Comparison of ENCODE assay signal across 33 cellular contexts in genomic region chr2:181884601-181885000, GRCh38.
"Had no signal": no experiment of that assay in that cellular context is flagged by ENCODE, and none has a peak within 500 bp of the region (broad histone marks: within the 10 kb centered on the region; RNA-seq: fewer than 3 reads in every experiment).

No MANE protein-coding gene starts in this region.

- H3K4me3 ChIP-seq: adrenal gland, ascending aorta, cardiac muscle cell had no signal

- H3K9me3 ChIP-seq: adrenal gland, ascending aorta had no signal

- H3K4me1 ChIP-seq: adrenal gland had no signal

- DNase-seq: activated B cell treated with CpG ODN at 0.5 μM for 24 hours; activated CD4-positive, alpha-beta memory T cell treated with anti-CD3 and anti-CD28 coated beads for 36 hours; activated CD4-positive, alpha-beta T cell treated with anti-CD3 and anti-CD28 coated beads for 4 hours; activated CD4-positive, alpha-beta T cell treated with anti-CD3 and anti-CD28 coated beads, Interleukin-2, amount 10 ng/mL, durations not matched to agents 24 days and 14 days; activated CD4-positive, alpha-beta T cell treated with anti-CD3 and anti-CD28 coated beads, Interleukin-2, amount 50 U/mL, for 1 hour; activated CD4-positive, alpha-beta T cell treated with anti-CD3 and anti-CD28 coated beads, Interleukin-2, amount 50 U/mL, for 4 hours; activated CD4-positive, CD25-positive, alpha-beta regulatory T cell treated with anti-CD3 and anti-CD28 coated beads, Interleukin-2, amount 50 U/mL, for 72 hours; activated CD8-positive, alpha-beta memory T cell treated with anti-CD3 and anti-CD28 coated beads, Interleukin-2, amount 50 U/mL, for 4 hours; activated CD8-positive, alpha-beta T cell treated with anti-CD3 and anti-CD28 coated beads for 36 hours; activated effector memory CD4-positive, alpha-beta T cell treated with anti-CD3 and anti-CD28 coated beads, Interleukin-2, amount 50 U/mL, for 16 hours; activated gamma-delta T cell treated with Interleukin-2 at 50 U/mL for 16 hours; activated naive CD4-positive, alpha-beta T cell; activated naive CD4-positive, alpha-beta T cell treated with anti-CD3 and anti-CD28 coated beads for 36 hours; activated naive CD4-positive, alpha-beta T cell treated with anti-CD3 and anti-CD28 coated beads, Interleukin-2, amount 50 U/mL, for 16 hours; activated naive CD8-positive, alpha-beta T cell treated with anti-CD3 and anti-CD28 coated beads for 36 hours; activated T-cell treated with anti-CD3 and anti-CD28 coated beads for 4 hours; activated T-cell treated with anti-CD3 and anti-CD28 coated beads, Interleukin-2, amount 50 U/mL, for 1 hour; activated T-cell treated with anti-CD3 and anti-CD28 coated beads, Interleukin-2, amount 50 U/mL, for 4 hours; activated T-cell treated with anti-CD3 and anti-CD28 coated beads, Interleukin-2, amount 50 U/mL, for 72 hours; adrenal gland; amniotic stem cell; caudate nucleus; cerebellar nuclear complex; T-helper 1 cell; T-helper 2 cell; T-helper 9 cell had no signal

- H3K27me3 ChIP-seq: adrenal gland, ascending aorta, cardiac muscle cell had no signal

- H3K27ac ChIP-seq: adrenal gland, ascending aorta, cardiac muscle cell, VCaP had no signal

- FAIRE-seq: bronchial epithelial cell, TTC549 had no signal

- H3K36me3 ChIP-seq: adrenal gland, ascending aorta, cardiac muscle cell had no signal

- ATAC-seq: activated CD8-positive, alpha-beta T cell treated with anti-CD3 and anti-CD28 coated beads for 36 hours; activated naive CD4-positive, alpha-beta T cell treated with anti-CD3 and anti-CD28 coated beads, Interleukin-2, amount 50 U/mL, for 72 hours; activated T-cell treated with anti-CD3 and anti-CD28 coated beads, Interleukin-2, amount 50 U/mL, for 4 hours; activated T-cell treated with anti-CD3 and anti-CD28 coated beads, Interleukin-2, amount 50 U/mL, for 72 hours; activated T-helper 17 cell treated with anti-CD3 and anti-CD28 coated beads, Interleukin-2, amount 50 U/mL, for 72 hours had no signal
